In the genomic region with DNA sequence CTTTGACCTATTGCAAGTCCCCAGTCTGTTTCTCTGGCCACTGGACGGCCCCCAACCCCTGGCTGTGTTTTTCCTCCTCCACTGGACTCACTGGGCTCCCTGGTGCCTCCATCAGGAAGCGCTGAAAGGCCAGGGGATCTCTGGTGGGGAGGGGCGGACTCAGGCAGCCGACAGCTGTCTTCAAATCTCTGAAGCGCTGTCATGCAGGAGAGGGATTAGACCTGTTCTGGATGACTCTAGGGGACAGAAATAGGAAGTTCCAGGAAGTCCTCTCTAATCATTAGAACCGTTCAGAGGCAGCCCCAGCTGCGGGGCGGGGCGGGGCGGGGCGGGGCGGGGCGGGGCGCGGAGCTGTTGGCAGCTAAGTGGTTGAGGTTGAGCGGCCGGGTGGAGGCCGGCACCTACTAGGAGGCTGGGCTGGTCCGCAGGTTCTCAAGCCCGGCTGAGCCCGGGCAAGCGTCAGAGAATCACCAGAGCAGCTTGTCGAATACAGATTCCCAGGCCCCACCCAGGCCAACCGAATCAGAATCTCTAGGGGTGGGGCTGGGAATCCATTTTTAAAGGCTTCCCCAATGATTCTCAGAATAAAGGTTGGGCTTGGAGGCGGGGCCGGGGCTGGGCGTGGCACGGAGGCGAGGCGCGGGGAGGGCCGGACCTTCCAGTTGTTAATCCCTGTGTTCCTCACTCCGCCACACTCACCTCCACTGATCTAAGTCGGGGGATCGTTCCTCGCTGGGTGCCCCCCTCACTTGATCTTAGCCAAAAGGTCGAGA, we compare ENCODE assay signal across 1 cellular context.
TF ChIP-seq lines count a peak whose summit lies in the region.

No MANE protein-coding gene starts in this region.

TF ChIP-seq in K562, 482 proteins besides CTCF, POLR2A, EP300 and RAD21 (continued from another document and continues in another):
- peak; percentile 69 for TF ChIP-seq PRDM10 (IDR thresholded peaks at IDR 0.05; ENCODE audit: partially characterized antibody)
- 0 out of 2 replicates have a peak, but pooled peaks have one; percentile 27 for TF ChIP-seq KLF13 (tag; IDR thresholded peaks at IDR 0.05; ENCODE audit: borderline replicate concordance, low read depth)
- TF ChIP-seq ZNF77 (CRISPR knock-in tag; IDR thresholded peaks at IDR 0.05) = no peak
- TF ChIP-seq ILK (tag; IDR thresholded peaks at IDR 0.05; ENCODE audit: borderline replicate concordance, low read depth) = no peak
- TF ChIP-seq ETV6 (IDR thresholded peaks at IDR 0.05; ENCODE audit: borderline replicate concordance in 1 of 2, low read depth in 2 of 2, low read length in 1 of 2) = peak; percentile 34 to 46; a peak in 2 of 4 replicates
- TF ChIP-seq ETV6 (CRISPR knock-in tag; IDR thresholded peaks at IDR 0.05; ENCODE audit: borderline replicate concordance) = no peak
- no peak for TF ChIP-seq SNIP1 (IDR thresholded peaks at IDR 0.05; ENCODE audit: low read depth)
- no peak for TF ChIP-seq FOXM1 (IDR thresholded peaks at IDR 0.05; ENCODE audit: low read depth)
- TF ChIP-seq FOXM1 (CRISPR knock-in tag; IDR thresholded peaks at IDR 0.05; ENCODE audit: low read depth) = no peak; the same call in 1 of the 2 replicates
- 0 out of 2 replicates have a peak, but pooled peaks have one; percentile 6 for TF ChIP-seq POLR2G (IDR thresholded peaks at IDR 0.05; ENCODE audit: low read depth, low read length)
- TF ChIP-seq ATF3 (IDR thresholded peaks at IDR 0.05) = peak; percentile 57; the same call in 1 of the 2 replicates
- TF ChIP-seq ATF3 (CRISPR knock-in tag; conservative IDR thresholded peaks at IDR 0.05) = no peak
- TF ChIP-seq ZNF75A (CRISPR knock-in tag; IDR thresholded peaks at IDR 0.05) = no peak
- TF ChIP-seq TCF7 (IDR thresholded peaks at IDR 0.05; ENCODE audit: borderline replicate concordance) = peak; percentile 65; the same call in 1 of the 2 replicates
- no peak for TF ChIP-seq USF1 (CRISPR knock-in tag; IDR thresholded peaks at IDR 0.05)
- no peak for TF ChIP-seq BMI1 (IDR thresholded peaks at IDR 0.05; ENCODE audit: low read length)
- no peak for TF ChIP-seq CC2D1A (IDR thresholded peaks at IDR 0.05)
- TF ChIP-seq ZBTB11 (CRISPR knock-in tag; IDR thresholded peaks at IDR 0.05) = peak in 1 of 3 experiments; percentile 63; a peak in 1 of 6 replicates
- no peak for TF ChIP-seq E2F5 (CRISPR knock-in tag; IDR thresholded peaks at IDR 0.05)
- peak; percentile 76 for TF ChIP-seq DACH1 (IDR thresholded peaks at IDR 0.05; ENCODE audit: partially characterized antibody)
- no peak for TF ChIP-seq ZNF586 (CRISPR knock-in tag; conservative IDR thresholded peaks at IDR 0.05)
- TF ChIP-seq E2F6 (IDR thresholded peaks at IDR 0.05; ENCODE audit: borderline replicate concordance in 1 of 2, extremely low read depth in 1 of 2, insufficient read depth in 1 of 2, insufficient read length in 1 of 2, low read depth in 1 of 2, low read length in 1 of 2, poor library complexity in 1 of 2, severe bottlenecking in 1 of 2) = peak in 1 of 2 experiments; percentile 4
- peak; percentile 62 for TF ChIP-seq SMAD1 (IDR thresholded peaks at IDR 0.05; ENCODE audit: low read depth, low read length, partially characterized antibody)
- TF ChIP-seq, protein P1, sequence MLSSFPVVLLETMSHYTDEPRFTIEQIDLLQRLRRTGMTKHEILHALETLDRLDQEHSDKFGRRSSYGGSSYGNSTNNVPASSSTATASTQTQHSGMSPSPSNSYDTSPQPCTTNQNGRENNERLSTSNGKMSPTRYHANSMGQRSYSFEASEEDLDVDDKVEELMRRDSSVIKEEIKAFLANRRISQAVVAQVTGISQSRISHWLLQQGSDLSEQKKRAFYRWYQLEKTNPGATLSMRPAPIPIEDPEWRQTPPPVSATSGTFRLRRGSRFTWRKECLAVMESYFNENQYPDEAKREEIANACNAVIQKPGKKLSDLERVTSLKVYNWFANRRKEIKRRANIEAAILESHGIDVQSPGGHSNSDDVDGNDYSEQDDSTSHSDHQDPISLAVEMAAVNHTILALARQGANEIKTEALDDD (IDR thresholded peaks at IDR 0.05) = no peak
- no peak for TF ChIP-seq ZNF224 (CRISPR knock-in tag; IDR thresholded peaks at IDR 0.05)
- TF ChIP-seq NCOA6 (IDR thresholded peaks at IDR 0.05) = no peak
- TF ChIP-seq CCNT2 (IDR thresholded peaks at IDR 0.05; ENCODE audit: borderline replicate concordance, extremely low read depth, insufficient read length, low read depth, low read length) = peak; percentile 51
- peak; percentile 65; the same call in 1 of the 2 replicates for TF ChIP-seq JUN (IDR thresholded peaks at IDR 0.05; ENCODE audit: borderline replicate concordance, low read depth, low read length)
- no peak for TF ChIP-seq JUN (CRISPR knock-in tag; IDR thresholded peaks at IDR 0.05; ENCODE audit: borderline replicate concordance)
- TF ChIP-seq TAF1 (IDR thresholded peaks at IDR 0.05; ENCODE audit: control insufficient read depth, extremely low read depth, insufficient read depth, low read length, severe bottlenecking) = no peak
- TF ChIP-seq RUNX1 (IDR thresholded peaks at IDR 0.05; ENCODE audit: low read depth) = no peak
- TF ChIP-seq KAT2B (IDR thresholded peaks at IDR 0.05; ENCODE audit: low read depth, low read length) = no peak
- TF ChIP-seq ZNF212 (CRISPR knock-in tag; IDR thresholded peaks at IDR 0.05) = no peak
- TF ChIP-seq TCF3 (CRISPR knock-in tag; IDR thresholded peaks at IDR 0.05) = peak; percentile 73
- TF ChIP-seq, protein P2, sequence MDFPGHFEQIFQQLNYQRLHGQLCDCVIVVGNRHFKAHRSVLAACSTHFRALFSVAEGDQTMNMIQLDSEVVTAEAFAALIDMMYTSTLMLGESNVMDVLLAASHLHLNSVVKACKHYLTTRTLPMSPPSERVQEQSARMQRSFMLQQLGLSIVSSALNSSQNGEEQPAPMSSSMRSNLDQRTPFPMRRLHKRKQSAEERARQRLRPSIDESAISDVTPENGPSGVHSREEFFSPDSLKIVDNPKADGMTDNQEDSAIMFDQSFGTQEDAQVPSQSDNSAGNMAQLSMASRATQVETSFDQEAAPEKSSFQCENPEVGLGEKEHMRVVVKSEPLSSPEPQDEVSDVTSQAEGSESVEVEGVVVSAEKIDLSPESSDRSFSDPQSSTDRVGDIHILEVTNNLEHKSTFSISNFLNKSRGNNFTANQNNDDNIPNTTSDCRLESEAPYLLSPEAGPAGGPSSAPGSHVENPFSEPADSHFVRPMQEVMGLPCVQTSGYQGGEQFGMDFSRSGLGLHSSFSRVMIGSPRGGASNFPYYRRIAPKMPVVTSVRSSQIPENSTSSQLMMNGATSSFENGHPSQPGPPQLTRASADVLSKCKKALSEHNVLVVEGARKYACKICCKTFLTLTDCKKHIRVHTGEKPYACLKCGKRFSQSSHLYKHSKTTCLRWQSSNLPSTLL (IDR thresholded peaks at IDR 0.05) = no peak
- TF ChIP-seq KDM1A (IDR thresholded peaks at IDR 0.05) = peak; percentile 74 to 92; a peak in 3 of 4 replicates
- TF ChIP-seq, protein P3, sequence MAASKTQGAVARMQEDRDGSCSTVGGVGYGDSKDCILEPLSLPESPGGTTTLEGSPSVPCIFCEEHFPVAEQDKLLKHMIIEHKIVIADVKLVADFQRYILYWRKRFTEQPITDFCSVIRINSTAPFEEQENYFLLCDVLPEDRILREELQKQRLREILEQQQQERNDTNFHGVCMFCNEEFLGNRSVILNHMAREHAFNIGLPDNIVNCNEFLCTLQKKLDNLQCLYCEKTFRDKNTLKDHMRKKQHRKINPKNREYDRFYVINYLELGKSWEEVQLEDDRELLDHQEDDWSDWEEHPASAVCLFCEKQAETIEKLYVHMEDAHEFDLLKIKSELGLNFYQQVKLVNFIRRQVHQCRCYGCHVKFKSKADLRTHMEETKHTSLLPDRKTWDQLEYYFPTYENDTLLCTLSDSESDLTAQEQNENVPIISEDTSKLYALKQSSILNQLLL (CRISPR knock-in tag; IDR thresholded peaks at IDR 0.05; ENCODE audit: borderline replicate concordance) = no peak
- no peak for TF ChIP-seq ZNF76 (CRISPR knock-in tag; IDR thresholded peaks at IDR 0.05; ENCODE audit: borderline replicate concordance)
- TF ChIP-seq CTBP1 (IDR thresholded peaks at IDR 0.05; ENCODE audit: borderline replicate concordance) = peak; percentile 70
- no peak for TF ChIP-seq RNF2 (IDR thresholded peaks at IDR 0.05)
- TF ChIP-seq, protein P4, sequence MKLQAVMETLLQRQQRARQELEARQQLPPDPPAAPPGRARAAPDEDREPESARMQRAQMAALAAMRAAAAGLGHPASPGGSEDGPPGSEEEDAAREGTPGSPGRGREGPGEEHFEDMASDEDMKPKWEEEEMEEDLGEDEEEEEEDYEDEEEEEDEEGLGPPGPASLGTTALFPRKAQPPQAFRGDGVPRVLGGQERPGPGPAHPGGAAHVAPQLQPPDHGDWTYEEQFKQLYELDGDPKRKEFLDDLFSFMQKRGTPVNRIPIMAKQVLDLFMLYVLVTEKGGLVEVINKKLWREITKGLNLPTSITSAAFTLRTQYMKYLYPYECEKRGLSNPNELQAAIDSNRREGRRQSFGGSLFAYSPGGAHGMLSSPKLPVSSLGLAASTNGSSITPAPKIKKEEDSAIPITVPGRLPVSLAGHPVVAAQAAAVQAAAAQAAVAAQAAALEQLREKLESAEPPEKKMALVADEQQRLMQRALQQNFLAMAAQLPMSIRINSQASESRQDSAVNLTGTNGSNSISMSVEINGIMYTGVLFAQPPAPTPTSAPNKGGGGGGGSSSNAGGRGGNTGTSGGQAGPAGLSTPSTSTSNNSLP (IDR thresholded peaks at IDR 0.05; ENCODE audit: borderline replicate concordance, low read depth, low read length) = 0 out of 2 replicates have a peak, but pooled peaks have one; percentile 31
- TF ChIP-seq MEIS2 (IDR thresholded peaks at IDR 0.05; ENCODE audit: partially characterized antibody) = peak; percentile 88
- TF ChIP-seq ZNF584 (CRISPR knock-in tag; IDR thresholded peaks at IDR 0.05; ENCODE audit: low read depth) = no peak
- no peak for TF ChIP-seq YBX1 (IDR thresholded peaks at IDR 0.05)
